ENCODE assay signal across 1 cellular context in the genomic region with DNA sequence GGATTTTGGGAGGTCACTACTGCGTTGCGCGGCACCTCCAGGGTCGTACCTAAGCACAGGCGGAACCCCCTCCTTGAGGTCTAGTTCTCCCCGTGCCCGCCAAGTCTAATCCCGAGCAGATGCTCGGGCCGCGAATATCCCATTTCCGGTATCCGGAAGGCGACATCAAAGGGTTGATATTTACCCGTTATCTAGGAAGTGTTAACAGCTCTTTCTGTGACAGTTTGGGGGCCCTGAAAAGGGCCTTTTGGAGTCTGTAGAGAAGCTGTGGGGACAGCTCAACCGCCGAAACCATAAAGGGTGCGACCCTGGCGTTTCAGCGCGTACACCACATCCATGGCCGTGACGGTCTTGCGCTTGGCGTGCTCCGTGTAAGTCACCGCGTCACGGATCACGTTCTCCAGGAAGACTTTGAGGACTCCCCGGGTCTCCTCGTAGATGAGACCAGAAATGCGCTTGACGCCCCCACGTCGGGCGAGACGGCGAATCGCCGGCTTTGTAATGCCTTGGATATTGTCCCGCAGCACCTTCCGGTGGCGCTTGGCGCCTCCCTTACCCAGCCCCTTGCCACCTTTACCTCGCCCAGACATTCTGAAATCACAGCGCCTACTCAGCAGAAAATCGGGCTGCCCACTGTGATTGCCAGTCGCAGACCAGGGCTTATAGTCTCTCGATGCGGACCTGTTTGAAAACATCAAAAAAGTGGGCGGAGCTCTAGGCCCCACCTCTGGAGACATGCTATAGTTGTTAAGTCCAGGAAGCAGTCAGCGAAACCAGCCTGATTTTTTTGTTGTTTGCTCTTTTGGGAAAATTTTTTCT.
TF ChIP-seq lines count a peak whose summit lies in the region.

No MANE protein-coding gene starts in this region.

TF ChIP-seq in HepG2, 621 proteins besides CTCF, POLR2A, EP300 and RAD21 (continued from another document and continues in another):
- 0 out of 2 replicates have a peak, but pooled peaks have one; percentile 34 for TF ChIP-seq TFDP1 (CRISPR knock-in tag; IDR thresholded peaks at IDR 0.05; ENCODE audit: borderline replicate concordance)
- TF ChIP-seq, protein P1, sequence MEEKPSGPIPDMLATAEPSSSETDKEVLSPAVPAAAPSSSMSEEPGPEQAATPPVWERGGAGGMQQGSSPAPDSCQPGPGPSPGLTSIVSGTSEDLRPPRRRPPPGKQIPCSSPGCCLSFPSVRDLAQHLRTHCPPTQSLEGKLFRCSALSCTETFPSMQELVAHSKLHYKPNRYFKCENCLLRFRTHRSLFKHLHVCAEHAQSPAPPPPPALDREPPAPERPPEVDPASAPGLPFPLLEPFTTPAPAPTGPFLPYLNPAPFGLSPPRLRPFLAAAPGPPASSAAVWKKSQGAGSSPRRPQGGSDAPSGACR (CRISPR knock-in tag; IDR thresholded peaks at IDR 0.05) = no peak
- TF ChIP-seq EZH2 (conservative IDR thresholded peaks at IDR 0.05; ENCODE audit: low read depth, low read length) = no peak
- no peak for TF ChIP-seq NR2F1 (CRISPR knock-in tag; IDR thresholded peaks at IDR 0.05)
- no peak for TF ChIP-seq ZBTB44 (CRISPR knock-in tag; IDR thresholded peaks at IDR 0.05)
- TF ChIP-seq NFE2L2 (IDR thresholded peaks at IDR 0.05; ENCODE audit: low read length) = no peak
- TF ChIP-seq ZNF260 (CRISPR knock-in tag; IDR thresholded peaks at IDR 0.05; ENCODE audit: borderline replicate concordance, low read depth) = no peak
- TF ChIP-seq ZNF512B (CRISPR knock-in tag; IDR thresholded peaks at IDR 0.05; ENCODE audit: borderline replicate concordance) = peak; percentile 81; the same call in 1 of the 2 replicates
- peak; percentile 90 for TF ChIP-seq ZNF605 (CRISPR knock-in tag; IDR thresholded peaks at IDR 0.05)
- peak; percentile 67; the same call in 1 of the 2 replicates for TF ChIP-seq ZNF709 (CRISPR knock-in tag; IDR thresholded peaks at IDR 0.05)
- TF ChIP-seq ZNF235 (CRISPR knock-in tag; IDR thresholded peaks at IDR 0.05; ENCODE audit: borderline replicate concordance) = no peak
- no peak for TF ChIP-seq ZNF7 (CRISPR knock-in tag; IDR thresholded peaks at IDR 0.05)
- no peak; the same call in 1 of the 2 replicates for TF ChIP-seq ATF7-NPFF (CRISPR knock-in tag; IDR thresholded peaks at IDR 0.05; ENCODE audit: low read depth)
- TF ChIP-seq, protein P2, sequence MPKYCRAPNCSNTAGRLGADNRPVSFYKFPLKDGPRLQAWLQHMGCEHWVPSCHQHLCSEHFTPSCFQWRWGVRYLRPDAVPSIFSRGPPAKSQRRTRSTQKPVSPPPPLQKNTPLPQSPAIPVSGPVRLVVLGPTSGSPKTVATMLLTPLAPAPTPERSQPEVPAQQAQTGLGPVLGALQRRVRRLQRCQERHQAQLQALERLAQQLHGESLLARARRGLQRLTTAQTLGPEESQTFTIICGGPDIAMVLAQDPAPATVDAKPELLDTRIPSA (CRISPR knock-in tag; IDR thresholded peaks at IDR 0.05; ENCODE audit: borderline replicate concordance) = no peak
- no peak for TF ChIP-seq CBX5 (CRISPR knock-in tag; IDR thresholded peaks at IDR 0.05; ENCODE audit: borderline replicate concordance)
- TF ChIP-seq ZNF446 (CRISPR knock-in tag; IDR thresholded peaks at IDR 0.05) = peak; percentile 87; the same call in 1 of the 2 replicates
- TF ChIP-seq ZFP62 (CRISPR knock-in tag; IDR thresholded peaks at IDR 0.05) = no peak
- TF ChIP-seq ZNF616 (CRISPR knock-in tag; IDR thresholded peaks at IDR 0.05; ENCODE audit: low read depth) = no peak
- TF ChIP-seq SPEN (CRISPR knock-in tag; IDR thresholded peaks at IDR 0.05; ENCODE audit: low read depth) = no peak; the same call in 1 of the 2 replicates
- peak; percentile 46; the same call in 1 of the 2 replicates for TF ChIP-seq KLF11 (CRISPR knock-in tag; IDR thresholded peaks at IDR 0.05)
- TF ChIP-seq ARHGAP35 (CRISPR knock-in tag; IDR thresholded peaks at IDR 0.05; ENCODE audit: borderline replicate concordance) = peak; percentile 64; the same call in 1 of the 2 replicates
- peak; percentile 90; the same call in 1 of the 2 replicates for TF ChIP-seq ZNF337 (CRISPR knock-in tag; IDR thresholded peaks at IDR 0.05; ENCODE audit: borderline replicate concordance, low read depth)
- 0 out of 2 replicates have a peak, but pooled peaks have one; percentile 82 for TF ChIP-seq KLF6 (CRISPR knock-in tag; IDR thresholded peaks at IDR 0.05)
- TF ChIP-seq, protein P3, sequence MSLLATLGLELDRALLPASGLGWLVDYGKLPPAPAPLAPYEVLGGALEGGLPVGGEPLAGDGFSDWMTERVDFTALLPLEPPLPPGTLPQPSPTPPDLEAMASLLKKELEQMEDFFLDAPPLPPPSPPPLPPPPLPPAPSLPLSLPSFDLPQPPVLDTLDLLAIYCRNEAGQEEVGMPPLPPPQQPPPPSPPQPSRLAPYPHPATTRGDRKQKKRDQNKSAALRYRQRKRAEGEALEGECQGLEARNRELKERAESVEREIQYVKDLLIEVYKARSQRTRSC (CRISPR knock-in tag; IDR thresholded peaks at IDR 0.05; ENCODE audit: low read depth) = 0 out of 2 replicates have a peak, but pooled peaks have one; percentile 30
- TF ChIP-seq ZNF761 (CRISPR knock-in tag; conservative IDR thresholded peaks at IDR 0.05) = peak; percentile 49; the same call in 1 of the 2 replicates
- TF ChIP-seq, protein P4, sequence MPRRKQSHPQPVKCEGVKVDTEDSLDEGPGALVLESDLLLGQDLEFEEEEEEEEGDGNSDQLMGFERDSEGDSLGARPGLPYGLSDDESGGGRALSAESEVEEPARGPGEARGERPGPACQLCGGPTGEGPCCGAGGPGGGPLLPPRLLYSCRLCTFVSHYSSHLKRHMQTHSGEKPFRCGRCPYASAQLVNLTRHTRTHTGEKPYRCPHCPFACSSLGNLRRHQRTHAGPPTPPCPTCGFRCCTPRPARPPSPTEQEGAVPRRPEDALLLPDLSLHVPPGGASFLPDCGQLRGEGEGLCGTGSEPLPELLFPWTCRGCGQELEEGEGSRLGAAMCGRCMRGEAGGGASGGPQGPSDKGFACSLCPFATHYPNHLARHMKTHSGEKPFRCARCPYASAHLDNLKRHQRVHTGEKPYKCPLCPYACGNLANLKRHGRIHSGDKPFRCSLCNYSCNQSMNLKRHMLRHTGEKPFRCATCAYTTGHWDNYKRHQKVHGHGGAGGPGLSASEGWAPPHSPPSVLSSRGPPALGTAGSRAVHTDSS (CRISPR knock-in tag; conservative IDR thresholded peaks at IDR 0.05) = no peak
- TF ChIP-seq, protein P5, sequence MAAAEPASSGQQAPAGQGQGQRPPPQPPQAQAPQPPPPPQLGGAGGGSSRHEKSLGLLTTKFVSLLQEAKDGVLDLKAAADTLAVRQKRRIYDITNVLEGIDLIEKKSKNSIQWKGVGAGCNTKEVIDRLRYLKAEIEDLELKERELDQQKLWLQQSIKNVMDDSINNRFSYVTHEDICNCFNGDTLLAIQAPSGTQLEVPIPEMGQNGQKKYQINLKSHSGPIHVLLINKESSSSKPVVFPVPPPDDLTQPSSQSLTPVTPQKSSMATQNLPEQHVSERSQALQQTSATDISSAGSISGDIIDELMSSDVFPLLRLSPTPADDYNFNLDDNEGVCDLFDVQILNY (CRISPR knock-in tag; conservative IDR thresholded peaks at IDR 0.05) = no peak
- TF ChIP-seq MTA1 (CRISPR knock-in tag; IDR thresholded peaks at IDR 0.05; ENCODE audit: borderline replicate concordance) = no peak; the same call in 1 of the 2 replicates
- TF ChIP-seq ETV6 (CRISPR knock-in tag; conservative IDR thresholded peaks at IDR 0.05) = no peak
- no peak for TF ChIP-seq KLF15 (CRISPR knock-in tag; IDR thresholded peaks at IDR 0.05; ENCODE audit: borderline replicate concordance)
- TF ChIP-seq HOXA3 (CRISPR knock-in tag; IDR thresholded peaks at IDR 0.05) = peak; percentile 59; the same call in 1 of the 2 replicates
- TF ChIP-seq, protein P6, sequence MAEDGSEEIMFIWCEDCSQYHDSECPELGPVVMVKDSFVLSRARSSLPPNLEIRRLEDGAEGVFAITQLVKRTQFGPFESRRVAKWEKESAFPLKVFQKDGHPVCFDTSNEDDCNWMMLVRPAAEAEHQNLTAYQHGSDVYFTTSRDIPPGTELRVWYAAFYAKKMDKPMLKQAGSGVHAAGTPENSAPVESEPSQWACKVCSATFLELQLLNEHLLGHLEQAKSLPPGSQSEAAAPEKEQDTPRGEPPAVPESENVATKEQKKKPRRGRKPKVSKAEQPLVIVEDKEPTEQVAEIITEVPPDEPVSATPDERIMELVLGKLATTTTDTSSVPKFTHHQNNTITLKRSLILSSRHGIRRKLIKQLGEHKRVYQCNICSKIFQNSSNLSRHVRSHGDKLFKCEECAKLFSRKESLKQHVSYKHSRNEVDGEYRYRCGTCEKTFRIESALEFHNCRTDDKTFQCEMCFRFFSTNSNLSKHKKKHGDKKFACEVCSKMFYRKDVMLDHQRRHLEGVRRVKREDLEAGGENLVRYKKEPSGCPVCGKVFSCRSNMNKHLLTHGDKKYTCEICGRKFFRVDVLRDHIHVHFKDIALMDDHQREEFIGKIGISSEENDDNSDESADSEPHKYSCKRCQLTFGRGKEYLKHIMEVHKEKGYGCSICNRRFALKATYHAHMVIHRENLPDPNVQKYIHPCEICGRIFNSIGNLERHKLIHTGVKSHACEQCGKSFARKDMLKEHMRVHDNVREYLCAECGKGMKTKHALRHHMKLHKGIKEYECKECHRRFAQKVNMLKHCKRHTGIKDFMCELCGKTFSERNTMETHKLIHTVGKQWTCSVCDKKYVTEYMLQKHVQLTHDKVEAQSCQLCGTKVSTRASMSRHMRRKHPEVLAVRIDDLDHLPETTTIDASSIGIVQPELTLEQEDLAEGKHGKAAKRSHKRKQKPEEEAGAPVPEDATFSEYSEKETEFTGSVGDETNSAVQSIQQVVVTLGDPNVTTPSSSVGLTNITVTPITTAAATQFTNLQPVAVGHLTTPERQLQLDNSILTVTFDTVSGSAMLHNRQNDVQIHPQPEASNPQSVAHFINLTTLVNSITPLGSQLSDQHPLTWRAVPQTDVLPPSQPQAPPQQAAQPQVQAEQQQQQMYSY (CRISPR knock-in tag; IDR thresholded peaks at IDR 0.05) = no peak
- peak; percentile 82 for TF ChIP-seq SP5 (CRISPR knock-in tag; IDR thresholded peaks at IDR 0.05; ENCODE audit: borderline replicate concordance, low read depth)
- peak; percentile 64; the same call in 1 of the 2 replicates for TF ChIP-seq ZBTB25 (CRISPR knock-in tag; IDR thresholded peaks at IDR 0.05)
- no peak for TF ChIP-seq SKI (IDR thresholded peaks at IDR 0.05; ENCODE audit: partially characterized antibody)
- TF ChIP-seq HNRNPL (IDR thresholded peaks at IDR 0.05; ENCODE audit: low read depth, low read length) = peak; percentile 92
- TF ChIP-seq HMGXB4 (CRISPR knock-in tag; IDR thresholded peaks at IDR 0.05; ENCODE audit: borderline replicate concordance in 1 of 2, low read depth in 1 of 2) = peak; percentile 38 to 92; a peak in 3 of 4 replicates
